ENCODE assay signal across 24 cellular contexts in genomic region chr7:10977113-10977512, GRCh38. TPM values are rescaled to one million over a fixed set of nuclear protein-coding genes. Genes with fewer than 3 reads are reported as not detected.
A peak's percentile ranks its signal among the peaks of the same experiment; 100 is the strongest.
DNase-seq lines count a peak whose midpoint lies in the region; ATAC-seq and TF ChIP-seq lines count a peak whose summit lies in the region.
"Had no signal": no experiment of that assay in that cellular context is flagged by ENCODE, and none has a peak within 500 bp of the region (broad histone marks: within the 10 kb centered on the region; RNA-seq: fewer than 3 reads in every experiment).

No MANE protein-coding gene starts in this region.

- H3K79me2 ChIP-seq in PC-9 (ENCODE audit: low read depth), result peaks cover 69% of the 10 kb centered on the region

- no peak for TF ChIP-seq CTCF in PC-9 (conservative IDR thresholded peaks at IDR 0.05)

- H3K4me2 ChIP-seq in PC-9, result 0 out of 2 replicates have a peak overlapping the region, but pooled peaks have one; percentile 84

- H3K36me3 ChIP-seq in PC-9 (ENCODE audit: low read depth), result peaks cover 30% of the 10 kb centered on the region
- H3K36me3 ChIP-seq: breast epithelium, colonic mucosa, upper lobe of left lung had no signal

- H3K4me1 Mint-ChIP-seq in stimulated activated naive CD8-positive, alpha-beta T cell treated with anti-CD3 and anti-CD28 coated beads, Interleukin-15, Interleukin-2, amounts not matched to agents 100 ng/mL and 50 ng/mL, for 24 hours (ENCODE audit: low read depth), result peaks cover 69% of the 10 kb centered on the region
- peaks cover 53% of the 10 kb centered on the region for H3K4me1 Mint-ChIP-seq in stimulated activated memory B cell treated with anti-CD40 and anti-IgM and Interleukin-4, amounts not matched to agents 10 μg/mL and 1 μg/mL and 100 μg/mL, for 72 hours

- CTCF ChIA-PET in PC-9 (lab: Charles Lee), result no interaction called here

- H3K4me3 Mint-ChIP-seq in stimulated activated naive CD8-positive, alpha-beta T cell treated with anti-CD3 and anti-CD28 coated beads, Interleukin-15, Interleukin-2, amounts not matched to agents 100 ng/mL and 50 ng/mL, for 24 hours, result peak overlapping the region; percentile 66
- H3K4me3 Mint-ChIP-seq in stimulated activated memory B cell treated with anti-CD40 and anti-IgM and Interleukin-4, amounts not matched to agents 10 μg/mL and 1 μg/mL and 100 μg/mL, for 72 hours, result no peak overlapping the region

- H3K9me3 Mint-ChIP-seq in stimulated activated naive CD8-positive, alpha-beta T cell treated with anti-CD3 and anti-CD28 coated beads, Interleukin-15, Interleukin-2, amounts not matched to agents 100 ng/mL and 50 ng/mL, for 24 hours, result peaks cover 6% of the 10 kb centered on the region
- H3K9me3 Mint-ChIP-seq in stimulated activated memory B cell treated with anti-CD40 and anti-IgM and Interleukin-4, amounts not matched to agents 10 μg/mL and 1 μg/mL and 100 μg/mL, for 72 hours, result no peaks in the 10 kb centered on the region
- H3K9me3 Mint-ChIP-seq: T-cell had no signal

- H3K36me3 Mint-ChIP-seq in stimulated activated naive CD8-positive, alpha-beta T cell treated with anti-CD3 and anti-CD28 coated beads, Interleukin-15, Interleukin-2, amounts not matched to agents 100 ng/mL and 50 ng/mL, for 24 hours (ENCODE audit: low read depth), result peaks cover 59% of the 10 kb centered on the region
- peaks cover 40% of the 10 kb centered on the region for H3K36me3 Mint-ChIP-seq in stimulated activated memory B cell treated with anti-CD40 and anti-IgM and Interleukin-4, amounts not matched to agents 10 μg/mL and 1 μg/mL and 100 μg/mL, for 72 hours

- H3K4me3 ChIP-seq in PC-9, result no peak overlapping the region
- H3K4me3 ChIP-seq: BLaER1 treated with 17β-estradiol and CSF1 and Interleukin-3, amounts not matched to agents 10 nM and 100 nM; breast epithelium; colonic mucosa; upper lobe of left lung had no signal

- POLR2A ChIA-PET in PC-9 (lab: Charles Lee; ENCODE audit: unreplicated experiment), result no interaction called here

- H3K27ac Mint-ChIP-seq in stimulated activated naive CD8-positive, alpha-beta T cell treated with anti-CD3 and anti-CD28 coated beads, Interleukin-15, Interleukin-2, amounts not matched to agents 100 ng/mL and 50 ng/mL, for 24 hours, result no peak overlapping the region
- no peak overlapping the region for H3K27ac Mint-ChIP-seq in stimulated activated memory B cell treated with anti-CD40 and anti-IgM and Interleukin-4, amounts not matched to agents 10 μg/mL and 1 μg/mL and 100 μg/mL, for 72 hours
- H3K27ac Mint-ChIP-seq: T-cell had no signal

- H3K4me1 ChIP-seq in PC-9 (replicated peaks; ENCODE audit: insufficient read depth), result peaks cover 24% of the 10 kb centered on the region
- H3K4me1 ChIP-seq: breast epithelium, colonic mucosa had no signal

- peaks cover 12% of the 10 kb centered on the region for H3F3A ChIP-seq in PC-9 (ENCODE audit: insufficient read depth, low read depth)

- no peak overlapping the region for H2AFZ ChIP-seq in PC-9

- DNase-seq in stimulated activated naive CD8-positive, alpha-beta T cell treated with anti-CD3 and anti-CD28 coated beads, Interleukin-15, Interleukin-2, amounts not matched to agents 100 U/mL and 50 U/mL, for 24 hours, result no peak
- DNase-seq in PC-9, result no peak
- DNase-seq in dermis blood vessel endothelial cell, result peak; percentile 1
- no peak for DNase-seq in occipital lobe (lab: John Stamatoyannopoulos, UW)
- no peak for DNase-seq in NCI-H1694 treated with DMSO at 0.1 percent for 48 hours (lab: John Stamatoyannopoulos, UW)
- DNase-seq: ACHN; activated CD4-positive, alpha-beta T cell treated with anti-CD3 and anti-CD28 coated beads for 4 hours; activated effector memory CD4-positive, alpha-beta T cell treated with Interleukin-2 at 50 U/mL for 16 hours; colonic mucosa; GF-D8; H7; MV-4-11; NCI-H1694; OCI-M1; retina; SHP77; stimulated activated CD4-positive, alpha-beta T cell treated with anti-CD3 and anti-CD28 coated beads, Interleukin-12 subunit alpha, Interleukin-12 subunit beta, amount 100 ng/mL, for 4 hours; T-cell; upper lobe of left lung had no signal

- H4K20me1 ChIP-seq in PC-9 (ENCODE audit: insufficient read depth), result 0 out of 2 replicates have a peak, but pooled peaks cover 12% of the 10 kb centered on the region

- no peak for ATAC-seq in stimulated activated naive CD8-positive, alpha-beta T cell treated with anti-CD3 and anti-CD28 coated beads, Interleukin-15, Interleukin-2, amounts not matched to agents 100 U/mL and 50 U/mL, for 24 hours
- ATAC-seq in GM21515 (IDR thresholded peaks at IDR 0.05; ENCODE audit: unreplicated experiment), result no peak
- no peak for ATAC-seq in stimulated activated memory B cell treated with anti-CD40 and anti-IgM and Interleukin-4, amounts not matched to agents 10 μg/mL and 1 μg/mL and 100 μg/mL, for 72 hours
- ATAC-seq: T-cell had no signal

- BruUV-seq in PC-9 (replicated peaks; lab: Mats Ljungman, UMichigan), result no TSS peak

- intact Hi-C loops in PC-9 (cut with micrococcal nuclease; ENCODE audit: unreplicated experiment), result no loop called here

- no peaks in the 10 kb centered on the region for H3K27me3 ChIP-seq in PC-9 (ENCODE audit: insufficient read depth, low read depth)
- H3K27me3 ChIP-seq: BLaER1 treated with 17β-estradiol and CSF1 and Interleukin-3, amounts not matched to agents 10 nM and 100 nM; breast epithelium; colonic mucosa; upper lobe of left lung had no signal

- H3K27ac ChIP-seq in PC-9, result no peak overlapping the region
- H3K27ac ChIP-seq: BLaER1 treated with 17β-estradiol and CSF1 and Interleukin-3, amounts not matched to agents 10 nM and 100 nM; breast epithelium; colonic mucosa; upper lobe of left lung had no signal

- H3K9me3 ChIP-seq in PC-9 (ENCODE audit: insufficient read depth, low read depth), result 0 out of 2 replicates have a peak, but pooled peaks cover 3% of the 10 kb centered on the region
- H3K9me3 ChIP-seq: breast epithelium, colonic mucosa, upper lobe of left lung had no signal

- H3K9me2 ChIP-seq in PC-9 (ENCODE audit: insufficient read depth), result no peaks in the 10 kb centered on the region

- no peaks in the 10 kb centered on the region for H3K27me3 Mint-ChIP-seq in stimulated activated naive CD8-positive, alpha-beta T cell treated with anti-CD3 and anti-CD28 coated beads, Interleukin-15, Interleukin-2, amounts not matched to agents 100 ng/mL and 50 ng/mL, for 24 hours
- H3K27me3 Mint-ChIP-seq in stimulated activated memory B cell treated with anti-CD40 and anti-IgM and Interleukin-4, amounts not matched to agents 10 μg/mL and 1 μg/mL and 100 μg/mL, for 72 hours, result no peaks in the 10 kb centered on the region
- H3K27me3 Mint-ChIP-seq: T-cell had no signal

RNA-seq across cellular contexts. Expression of gene PHF14, which starts 3.4 kb away (rescaled TPM):
- total RNA-seq in PC-9 (2021) (48.7 and 49.3 TPM in 2 replicates), dermis blood vessel endothelial cell (45.0 and 45.8 TPM in 2 replicates), occipital lobe (301 TPM)
